1 cellular context compared by ENCODE assay signal in genomic region chr22:21823740-21824438, GRCh38.
TF ChIP-seq lines count a peak whose summit lies in the region.

No MANE protein-coding gene starts in this region.

TF ChIP-seq in A549, 52 proteins besides CTCF, POLR2A, EP300 and RAD21 (continued from another document):
- TF ChIP-seq FOXS1 (CRISPR knock-in tag; IDR thresholded peaks at IDR 0.05) (no peak), PBX3 (IDR thresholded peaks at IDR 0.05) (no peak), HES2 (IDR thresholded peaks at IDR 0.05) (no peak), REST (IDR thresholded peaks at IDR 0.05) (no peak), CBX8 (IDR thresholded peaks at IDR 0.05) (no peak), RCOR1 (IDR thresholded peaks at IDR 0.05; ENCODE audit: low read depth, low read length) (no peak), FOSB (CRISPR knock-in tag; IDR thresholded peaks at IDR 0.05) (no peak), HEYL (CRISPR knock-in tag; IDR thresholded peaks at IDR 0.05) (no peak), JUNB (IDR thresholded peaks at IDR 0.05) (no peak), FOSL2 (IDR thresholded peaks at IDR 0.05) (no peak), FOSL2 (CRISPR knock-in tag; IDR thresholded peaks at IDR 0.05) (no peak), NPAS2 (CRISPR knock-in tag; IDR thresholded peaks at IDR 0.05; ENCODE audit: borderline replicate concordance) (no peak), RFX5 (IDR thresholded peaks at IDR 0.05) (no peak), SREBF2 (IDR thresholded peaks at IDR 0.05) (no peak), ESRRA (IDR thresholded peaks at IDR 0.05; ENCODE audit: borderline replicate concordance, low read length) (no peak), HOXA7 (CRISPR knock-in tag; IDR thresholded peaks at IDR 0.05) (no peak), MAFK (IDR thresholded peaks at IDR 0.05; ENCODE audit: partially characterized antibody) (no peak)
